8 cellular contexts compared by ENCODE assay signal in genomic region chr3:129690406-129690805, GRCh38.
DNase-seq lines count a peak whose midpoint lies in the region; ATAC-seq and TF ChIP-seq lines count a peak whose summit lies in the region.

No MANE protein-coding gene starts in this region.

- H3K4me3 ChIP-seq in DND-41 (ENCODE audit: low read depth in 1 of 2, low read length in 2 of 2) (no peak overlapping the region), skeletal muscle tissue (ENCODE audit: low read length in 3 of 3) (no peak overlapping the region)

- H3K36me3 Mint-ChIP-seq in activated T-helper 2 cell treated with anti-CD3 and anti-CD28 coated beads, Interferon-gamma antibody, Interleukin-2, Interleukin-4, amounts not matched to agents 10 μg/mL and 5 μg/mL and 100 μg/mL, durations not matched to agents 14 hours and 24 hours and 36 hours (ENCODE audit: low read depth): peaks cover 2% of the 10 kb centered on the region

- DNase-seq in DND-41 (peak; percentile 49), HS-27A (ENCODE audit: low read depth) (peak; percentile 39), NCI-H748 (lab: John Stamatoyannopoulos, UW; ENCODE audit: unreplicated experiment) (peak; percentile 70), hepatic stellate cell (ENCODE audit: low spot score) (peak; percentile 44)
- DNase-seq in activated gamma-delta T cell treated with anti-CD3 and anti-CD28 coated beads, Interleukin-2, amount 50 U/mL, for 16 hours (ENCODE audit: low read depth): peak; percentile 11
- no peak for DNase-seq in activated T-helper 2 cell treated with anti-CD3 and anti-CD28 coated beads, Interferon-gamma antibody, Interleukin-2, Interleukin-4, amounts not matched to agents 10 μg/mL and 5 μg/mL and 100 μg/mL, durations not matched to agents 14 hours and 24 hours and 36 hours (ENCODE audit: low spot score)

- H3K27me3 ChIP-seq in DND-41 (ENCODE audit: insufficient read depth, low read length, poor library complexity): no peaks in the 10 kb centered on the region
- H3K27me3 ChIP-seq in skeletal muscle tissue (ENCODE audit: control insufficient read depth in 3 of 3, insufficient read depth in 3 of 3, low read length in 3 of 3): no peaks in the 10 kb centered on the region

- H4K20me1 ChIP-seq in DND-41 (ENCODE audit: insufficient read depth, low read length): 0 out of 2 replicates have a peak, but pooled peaks cover 4% of the 10 kb centered on the region

- H3K36me3 ChIP-seq in DND-41 (ENCODE audit: insufficient read depth, low read length) (no peaks in the 10 kb centered on the region), skeletal muscle tissue (ENCODE audit: control insufficient read depth in 3 of 3, insufficient read depth in 3 of 3, low read length in 3 of 3) (no peaks in the 10 kb centered on the region)

- no peaks in the 10 kb centered on the region for H3K9me3 ChIP-seq in DND-41 (ENCODE audit: insufficient read depth, low read length, severe bottlenecking)
- no peaks in the 10 kb centered on the region for H3K9me3 ChIP-seq in skeletal muscle tissue (ENCODE audit: control insufficient read depth in 3 of 3, low read length in 3 of 3)

- TF ChIP-seq CTCF in DND-41 (IDR thresholded peaks at IDR 0.05; ENCODE audit: borderline replicate concordance, extremely low read depth, low read length, poor library complexity, severe bottlenecking): no peak

- no peaks in the 10 kb centered on the region for H3K79me2 ChIP-seq in DND-41 (ENCODE audit: insufficient read depth, low read length)

- H2AFZ ChIP-seq in DND-41 (ENCODE audit: low read depth, low read length): no peak overlapping the region

- H3K4me3 Mint-ChIP-seq in activated T-helper 2 cell treated with anti-CD3 and anti-CD28 coated beads, Interferon-gamma antibody, Interleukin-2, Interleukin-4, amounts not matched to agents 10 μg/mL and 5 μg/mL and 100 μg/mL, durations not matched to agents 14 hours and 24 hours and 36 hours (ENCODE audit: low read depth): no peak overlapping the region

- H3K27ac ChIP-seq in DND-41 (ENCODE audit: low read length) (no peak overlapping the region), skeletal muscle tissue (ENCODE audit: low read depth, low read length) (peak overlapping the region; percentile 92)

- no peak overlapping the region for H3K4me2 ChIP-seq in DND-41 (ENCODE audit: insufficient read depth, low read length)

- H3K4me1 ChIP-seq in DND-41 (ENCODE audit: insufficient read depth, low read length) (no peaks in the 10 kb centered on the region), skeletal muscle tissue (ENCODE audit: control insufficient read depth in 3 of 3, insufficient read depth in 3 of 3, low read length in 3 of 3) (peaks cover 7 to 23% (median 17%) of the 10 kb centered on the region in 3 donors)

- H3K9ac ChIP-seq in DND-41 (ENCODE audit: low read depth, low read length) (no peak overlapping the region), skeletal muscle tissue (ENCODE audit: low read depth in 1 of 3, low read length in 3 of 3) (no peak overlapping the region)

- H3K4me1 Mint-ChIP-seq in activated T-helper 2 cell treated with anti-CD3 and anti-CD28 coated beads, Interferon-gamma antibody, Interleukin-2, Interleukin-4, amounts not matched to agents 10 μg/mL and 5 μg/mL and 100 μg/mL, durations not matched to agents 14 hours and 24 hours and 36 hours (ENCODE audit: low read depth): peaks cover 7% of the 10 kb centered on the region

- intact Hi-C loops in activated T-helper 2 cell treated with anti-CD3 and anti-CD28 coated beads, Interferon-gamma antibody, Interleukin-2, Interleukin-4, amounts not matched to agents 10 μg/mL and 5 μg/mL and 100 μg/mL, durations not matched to agents 14 hours and 24 hours and 36 hours (cut with micrococcal nuclease): no loop called here

- ATAC-seq in DND-41 (ENCODE audit: insufficient read depth, low read depth) (peak; percentile 97), GM19372 (IDR thresholded peaks at IDR 0.05; ENCODE audit: low read depth, unreplicated experiment) (peak; percentile 81)

- H3K27ac Mint-ChIP-seq in activated T-helper 2 cell treated with anti-CD3 and anti-CD28 coated beads, Interferon-gamma antibody, Interleukin-2, Interleukin-4, amounts not matched to agents 10 μg/mL and 5 μg/mL and 100 μg/mL, durations not matched to agents 14 hours and 24 hours and 36 hours: no peak overlapping the region

- H3K27me3 Mint-ChIP-seq in activated T-helper 2 cell treated with anti-CD3 and anti-CD28 coated beads, Interferon-gamma antibody, Interleukin-2, Interleukin-4, amounts not matched to agents 10 μg/mL and 5 μg/mL and 100 μg/mL, durations not matched to agents 14 hours and 24 hours and 36 hours (ENCODE audit: low read depth): no peaks in the 10 kb centered on the region

- peaks cover 3% of the 10 kb centered on the region for H3K9me3 Mint-ChIP-seq in activated T-helper 2 cell treated with anti-CD3 and anti-CD28 coated beads, Interferon-gamma antibody, Interleukin-2, Interleukin-4, amounts not matched to agents 10 μg/mL and 5 μg/mL and 100 μg/mL, durations not matched to agents 14 hours and 24 hours and 36 hours
